Comparison of ENCODE assay signal across 1 cellular context in the genomic region with DNA sequence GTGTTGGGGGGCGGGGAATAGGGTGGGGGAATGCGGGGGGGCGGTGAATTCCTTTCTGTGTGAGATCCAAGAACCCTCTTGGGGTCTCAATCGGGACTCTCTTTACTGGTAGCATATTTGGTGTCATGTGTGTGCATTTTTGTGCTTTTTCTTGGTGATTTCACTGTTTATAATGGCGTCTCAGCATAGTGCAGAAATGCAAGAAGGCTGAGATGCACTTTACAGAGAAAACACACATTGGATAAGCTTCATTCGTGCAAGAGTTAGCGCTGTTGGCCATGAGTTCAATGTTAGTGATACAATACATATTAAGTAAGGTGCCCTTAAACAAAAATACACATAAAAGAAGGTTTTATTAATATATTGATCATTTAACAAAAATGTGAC.
TF ChIP-seq lines count a peak whose summit lies in the region.

No MANE protein-coding gene starts in this region.

TF ChIP-seq in GM23338, 12 proteins besides CTCF, POLR2A, EP300 and RAD21:
- TF ChIP-seq ZNF114 (CRISPR knock-in tag; IDR thresholded peaks at IDR 0.05) (no peak), CREB1 (CRISPR knock-in tag; IDR thresholded peaks at IDR 0.05; ENCODE audit: low read depth) (no peak), STAT1 (IDR thresholded peaks at IDR 0.05; ENCODE audit: unreplicated experiment) (no peak), JUNB (IDR thresholded peaks at IDR 0.05; ENCODE audit: unreplicated experiment) (no peak), EZH2phosphoT487 (IDR thresholded peaks at IDR 0.05; ENCODE audit: unreplicated experiment) (no peak), EZH2 (IDR thresholded peaks at IDR 0.05; ENCODE audit: low read depth, unreplicated experiment) (no peak), NANOG (IDR thresholded peaks at IDR 0.05; ENCODE audit: borderline replicate concordance) (no peak), POLR2AphosphoS5 (IDR thresholded peaks at IDR 0.05; ENCODE audit: low read depth) (no peak), ZNF331 (CRISPR knock-in tag; IDR thresholded peaks at IDR 0.05; ENCODE audit: low read depth) (no peak)
- TF ChIP-seq, protein P1, sequence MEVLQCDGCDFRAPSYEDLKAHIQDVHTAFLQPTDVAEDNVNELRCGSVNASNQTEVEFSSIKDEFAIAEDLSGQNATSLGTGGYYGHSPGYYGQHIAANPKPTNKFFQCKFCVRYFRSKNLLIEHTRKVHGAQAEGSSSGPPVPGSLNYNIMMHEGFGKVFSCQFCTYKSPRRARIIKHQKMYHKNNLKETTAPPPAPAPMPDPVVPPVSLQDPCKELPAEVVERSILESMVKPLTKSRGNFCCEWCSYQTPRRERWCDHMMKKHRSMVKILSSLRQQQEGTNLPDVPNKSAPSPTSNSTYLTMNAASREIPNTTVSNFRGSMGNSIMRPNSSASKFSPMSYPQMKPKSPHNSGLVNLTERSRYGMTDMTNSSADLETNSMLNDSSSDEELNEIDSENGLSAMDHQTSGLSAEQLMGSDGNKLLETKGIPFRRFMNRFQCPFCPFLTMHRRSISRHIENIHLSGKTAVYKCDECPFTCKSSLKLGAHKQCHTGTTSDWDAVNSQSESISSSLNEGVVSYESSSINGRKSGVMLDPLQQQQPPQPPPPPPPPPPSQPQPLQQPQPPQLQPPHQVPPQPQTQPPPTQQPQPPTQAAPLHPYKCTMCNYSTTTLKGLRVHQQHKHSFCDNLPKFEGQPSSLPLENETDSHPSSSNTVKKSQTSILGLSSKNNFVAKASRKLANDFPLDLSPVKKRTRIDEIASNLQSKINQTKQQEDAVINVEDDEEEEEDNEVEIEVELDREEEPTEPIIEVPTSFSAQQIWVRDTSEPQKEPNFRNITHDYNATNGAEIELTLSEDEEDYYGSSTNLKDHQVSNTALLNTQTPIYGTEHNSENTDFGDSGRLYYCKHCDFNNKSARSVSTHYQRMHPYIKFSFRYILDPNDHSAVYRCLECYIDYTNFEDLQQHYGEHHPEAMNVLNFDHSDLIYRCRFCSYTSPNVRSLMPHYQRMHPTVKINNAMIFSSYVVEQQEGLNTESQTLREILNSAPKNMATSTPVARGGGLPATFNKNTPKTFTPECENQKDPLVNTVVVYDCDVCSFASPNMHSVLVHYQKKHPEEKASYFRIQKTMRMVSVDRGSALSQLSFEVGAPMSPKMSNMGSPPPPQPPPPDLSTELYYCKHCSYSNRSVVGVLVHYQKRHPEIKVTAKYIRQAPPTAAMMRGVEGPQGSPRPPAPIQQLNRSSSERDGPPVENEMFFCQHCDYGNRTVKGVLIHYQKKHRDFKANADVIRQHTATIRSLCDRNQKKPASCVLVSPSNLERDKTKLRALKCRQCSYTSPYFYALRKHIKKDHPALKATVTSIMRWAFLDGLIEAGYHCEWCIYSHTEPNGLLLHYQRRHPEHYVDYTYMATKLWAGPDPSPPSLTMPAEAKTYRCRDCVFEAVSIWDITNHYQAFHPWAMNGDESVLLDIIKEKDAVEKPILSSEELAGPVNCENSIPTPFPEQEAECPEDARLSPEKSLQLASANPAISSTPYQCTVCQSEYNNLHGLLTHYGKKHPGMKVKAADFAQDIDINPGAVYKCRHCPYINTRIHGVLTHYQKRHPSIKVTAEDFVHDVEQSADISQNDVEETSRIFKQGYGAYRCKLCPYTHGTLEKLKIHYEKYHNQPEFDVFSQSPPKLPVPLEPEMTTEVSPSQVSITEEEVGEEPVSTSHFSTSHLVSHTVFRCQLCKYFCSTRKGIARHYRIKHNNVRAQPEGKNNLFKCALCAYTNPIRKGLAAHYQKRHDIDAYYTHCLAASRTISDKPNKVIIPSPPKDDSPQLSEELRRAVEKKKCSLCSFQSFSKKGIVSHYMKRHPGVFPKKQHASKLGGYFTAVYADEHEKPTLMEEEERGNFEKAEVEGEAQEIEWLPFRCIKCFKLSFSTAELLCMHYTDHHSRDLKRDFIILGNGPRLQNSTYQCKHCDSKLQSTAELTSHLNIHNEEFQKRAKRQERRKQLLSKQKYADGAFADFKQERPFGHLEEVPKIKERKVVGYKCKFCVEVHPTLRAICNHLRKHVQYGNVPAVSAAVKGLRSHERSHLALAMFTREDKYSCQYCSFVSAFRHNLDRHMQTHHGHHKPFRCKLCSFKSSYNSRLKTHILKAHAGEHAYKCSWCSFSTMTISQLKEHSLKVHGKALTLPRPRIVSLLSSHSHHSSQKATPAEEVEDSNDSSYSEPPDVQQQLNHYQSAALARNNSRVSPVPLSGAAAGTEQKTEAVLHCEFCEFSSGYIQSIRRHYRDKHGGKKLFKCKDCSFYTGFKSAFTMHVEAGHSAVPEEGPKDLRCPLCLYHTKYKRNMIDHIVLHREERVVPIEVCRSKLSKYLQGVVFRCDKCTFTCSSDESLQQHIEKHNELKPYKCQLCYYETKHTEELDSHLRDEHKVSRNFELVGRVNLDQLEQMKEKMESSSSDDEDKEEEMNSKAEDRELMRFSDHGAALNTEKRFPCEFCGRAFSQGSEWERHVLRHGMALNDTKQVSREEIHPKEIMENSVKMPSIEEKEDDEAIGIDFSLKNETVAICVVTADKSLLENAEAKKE (CRISPR knock-in tag; IDR thresholded peaks at IDR 0.05) = no peak
- TF ChIP-seq, protein P2, sequence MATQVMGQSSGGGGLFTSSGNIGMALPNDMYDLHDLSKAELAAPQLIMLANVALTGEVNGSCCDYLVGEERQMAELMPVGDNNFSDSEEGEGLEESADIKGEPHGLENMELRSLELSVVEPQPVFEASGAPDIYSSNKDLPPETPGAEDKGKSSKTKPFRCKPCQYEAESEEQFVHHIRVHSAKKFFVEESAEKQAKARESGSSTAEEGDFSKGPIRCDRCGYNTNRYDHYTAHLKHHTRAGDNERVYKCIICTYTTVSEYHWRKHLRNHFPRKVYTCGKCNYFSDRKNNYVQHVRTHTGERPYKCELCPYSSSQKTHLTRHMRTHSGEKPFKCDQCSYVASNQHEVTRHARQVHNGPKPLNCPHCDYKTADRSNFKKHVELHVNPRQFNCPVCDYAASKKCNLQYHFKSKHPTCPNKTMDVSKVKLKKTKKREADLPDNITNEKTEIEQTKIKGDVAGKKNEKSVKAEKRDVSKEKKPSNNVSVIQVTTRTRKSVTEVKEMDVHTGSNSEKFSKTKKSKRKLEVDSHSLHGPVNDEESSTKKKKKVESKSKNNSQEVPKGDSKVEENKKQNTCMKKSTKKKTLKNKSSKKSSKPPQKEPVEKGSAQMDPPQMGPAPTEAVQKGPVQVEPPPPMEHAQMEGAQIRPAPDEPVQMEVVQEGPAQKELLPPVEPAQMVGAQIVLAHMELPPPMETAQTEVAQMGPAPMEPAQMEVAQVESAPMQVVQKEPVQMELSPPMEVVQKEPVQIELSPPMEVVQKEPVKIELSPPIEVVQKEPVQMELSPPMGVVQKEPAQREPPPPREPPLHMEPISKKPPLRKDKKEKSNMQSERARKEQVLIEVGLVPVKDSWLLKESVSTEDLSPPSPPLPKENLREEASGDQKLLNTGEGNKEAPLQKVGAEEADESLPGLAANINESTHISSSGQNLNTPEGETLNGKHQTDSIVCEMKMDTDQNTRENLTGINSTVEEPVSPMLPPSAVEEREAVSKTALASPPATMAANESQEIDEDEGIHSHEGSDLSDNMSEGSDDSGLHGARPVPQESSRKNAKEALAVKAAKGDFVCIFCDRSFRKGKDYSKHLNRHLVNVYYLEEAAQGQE (IDR thresholded peaks at IDR 0.05; ENCODE audit: unreplicated experiment) = no peak
- TF ChIP-seq, protein P3, sequence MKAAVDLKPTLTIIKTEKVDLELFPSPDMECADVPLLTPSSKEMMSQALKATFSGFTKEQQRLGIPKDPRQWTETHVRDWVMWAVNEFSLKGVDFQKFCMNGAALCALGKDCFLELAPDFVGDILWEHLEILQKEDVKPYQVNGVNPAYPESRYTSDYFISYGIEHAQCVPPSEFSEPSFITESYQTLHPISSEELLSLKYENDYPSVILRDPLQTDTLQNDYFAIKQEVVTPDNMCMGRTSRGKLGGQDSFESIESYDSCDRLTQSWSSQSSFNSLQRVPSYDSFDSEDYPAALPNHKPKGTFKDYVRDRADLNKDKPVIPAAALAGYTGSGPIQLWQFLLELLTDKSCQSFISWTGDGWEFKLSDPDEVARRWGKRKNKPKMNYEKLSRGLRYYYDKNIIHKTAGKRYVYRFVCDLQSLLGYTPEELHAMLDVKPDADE (IDR thresholded peaks at IDR 0.05) = no peak
TF ChIP-seq in GM23338: peak in this region for 0.
